Comparison of ENCODE assay signal across 8 cellular contexts in genomic region chr4:1578968-1579833, GRCh38.
DNase-seq lines count a peak whose midpoint lies in the region; ATAC-seq lines count a peak whose summit lies in the region.

No MANE protein-coding gene starts in this region.

- intact Hi-C loops in left colon (cut with DNase I, micrococcal nuclease): no loop called here

- peak; percentile 71 to 73 for ATAC-seq in activated CD4-positive, CD25-positive, alpha-beta regulatory T cell treated with anti-CD3 and anti-CD28 coated beads, Interleukin-2, amount 50 U/mL, for 24 hours
- ATAC-seq in left colon: peak; percentile 68
- ATAC-seq in GM19455 (IDR thresholded peaks at IDR 0.05; ENCODE audit: unreplicated experiment): no peak
- ATAC-seq in GM21447 (IDR thresholded peaks at IDR 0.05; ENCODE audit: unreplicated experiment): no peak

- H3K9me3 ChIP-seq in KOPT-K1 (ENCODE audit: insufficient read depth, low read length, poor library complexity, severe bottlenecking): no peaks in the 10 kb centered on the region

- H3K27ac ChIP-seq in KOPT-K1 (ENCODE audit: low read depth, low read length, poor library complexity, severe bottlenecking): peak overlapping the region; percentile 34

- no peaks in the 10 kb centered on the region for H3K36me3 ChIP-seq in KOPT-K1 (ENCODE audit: insufficient read depth, low read length)

- DNase-seq in GM03348 (ENCODE audit: low spot score): peak; percentile 93
- peak; percentile 65 for DNase-seq in cerebellar cortex (ENCODE audit: low spot score)
- peak; percentile 79 to 81 for DNase-seq in left colon
- peak; percentile 75 for DNase-seq in stimulated activated CD4-positive, alpha-beta T cell treated with anti-CD3 and anti-CD28 coated beads, Interleukin-4, amount 100 ng/mL, for 1 hour

Comparison
In these comparisons a context has a peak if more than half of its experiments do, and no peak if none do; other contexts are left out.
1. ATAC-seq: peak in activated CD4-positive, CD25-positive, alpha-beta regulatory T cell treated with anti-CD3 and anti-CD28 coated beads, Interleukin-2, amount 50 U/mL, for 24 hours (2 of 2) and left colon (single experiment); none in GM19455 (single experiment) and GM21447 (single experiment).
2. Peak in every context shown above with its lines, with median percentiles within 50 percentile points of each other: DNase-seq.